Comparison of ENCODE assay signal across 32 cellular contexts in genomic region chr20:61771805-61772350, GRCh38.
"Had no signal": no experiment of that assay in that cellular context is flagged by ENCODE, and none has a peak within 500 bp of the region (broad histone marks: within the 10 kb centered on the region; RNA-seq: fewer than 3 reads in every experiment).

No MANE protein-coding gene starts in this region.

- H3K9me3 ChIP-seq: heart left ventricle, lower lobe of right lung, right atrium auricular region, testis, thyroid gland, upper lobe of right lung had no signal

- FAIRE-seq: islet of Langerhans, kidney, urothelium cell line had no signal

- H3K27me3 Mint-ChIP-seq: stimulated activated naive CD8-positive, alpha-beta T cell treated with anti-CD3 and anti-CD28 coated beads, Interleukin-15, amount 100 ng/mL, for 72 hours had no signal

- H3K9ac ChIP-seq: parathyroid adenoma had no signal

- H3K36me3 ChIP-seq: heart left ventricle, left lung, lower lobe of right lung, right atrium auricular region, thyroid gland, upper lobe of right lung had no signal

- H3K4me1 Mint-ChIP-seq: immature natural killer cell; naive thymus-derived CD8-positive, alpha-beta T cell; nephron; stimulated activated memory B cell treated with anti-CD40 and anti-IgM and Interleukin-4, amounts not matched to agents 10 μg/mL and 1 μg/mL and 100 μg/mL, for 72 hours; stimulated activated naive CD8-positive, alpha-beta T cell treated with anti-CD3 and anti-CD28 coated beads, Interleukin-15, amount 100 ng/mL, for 72 hours had no signal

- H3K4me3 Mint-ChIP-seq: immature natural killer cell; naive thymus-derived CD8-positive, alpha-beta T cell; nephron; neural crest cell; stimulated activated memory B cell treated with anti-CD40 and anti-IgM and Interleukin-4, amounts not matched to agents 10 μg/mL and 1 μg/mL and 100 μg/mL, for 72 hours; stimulated activated naive CD8-positive, alpha-beta T cell treated with anti-CD3 and anti-CD28 coated beads, Interleukin-15, amount 100 ng/mL, for 72 hours had no signal

- DNase-seq: heart left ventricle; hypothalamus; immature natural killer cell; kidney; left colon; left lung; lower lobe of right lung; mammary epithelial cell; mesendoderm; midbrain; naive thymus-derived CD8-positive, alpha-beta T cell; nucleus accumbens; stimulated activated CD4-positive, alpha-beta T cell treated with anti-CD3 and anti-CD28 coated beads, Interleukin-1b, Interleukin-23, amount 100 ng/mL, for 48 hours; stimulated activated CD4-positive, alpha-beta T cell treated with anti-CD3 and anti-CD28 coated beads, Interleukin-2, amount 100 ng/mL, for 48 hours; stimulated activated CD4-positive, alpha-beta T cell treated with anti-CD3 and anti-CD28 coated beads, Interleukin-4, amount 100 ng/mL, for 4 hours; stimulated activated CD8-positive, alpha-beta memory T cell treated with anti-CD3 and anti-CD28 coated beads, Interleukin-4, amount 100 ng/mL, for 48 hours; stimulated activated naive CD4-positive, alpha-beta T cell treated with Interleukin-2 at 50 U/mL for 16 hours; stimulated activated naive CD8-positive, alpha-beta T cell treated with anti-CD3 and anti-CD28 coated beads, Interleukin-15, amount 100 ng/mL, for 72 hours; substantia nigra; testis; thyroid gland; trophoblast cell; upper lobe of right lung had no signal

- H3K36me3 Mint-ChIP-seq: immature natural killer cell; stimulated activated memory B cell treated with anti-CD40 and anti-IgM and Interleukin-4, amounts not matched to agents 10 μg/mL and 1 μg/mL and 100 μg/mL, for 72 hours had no signal

- H3K4me3 ChIP-seq: heart left ventricle, left lung, lower lobe of right lung, right atrium auricular region, smooth muscle cell, testis, thyroid gland, upper lobe of right lung had no signal

- H3K9me3 Mint-ChIP-seq: naive thymus-derived CD8-positive, alpha-beta T cell; nephron; neural crest cell; stimulated activated memory B cell treated with anti-CD40 and anti-IgM and Interleukin-4, amounts not matched to agents 10 μg/mL and 1 μg/mL and 100 μg/mL, for 72 hours; stimulated activated naive CD8-positive, alpha-beta T cell treated with anti-CD3 and anti-CD28 coated beads, Interleukin-15, amount 100 ng/mL, for 72 hours had no signal

- H3K4me1 ChIP-seq: heart left ventricle, left lung, lower lobe of right lung, parathyroid adenoma, right atrium auricular region, testis, thyroid gland, upper lobe of right lung had no signal

- ATAC-seq: heart left ventricle; left colon; left lung; lower lobe of right lung; naive thymus-derived CD8-positive, alpha-beta T cell; stimulated activated memory B cell treated with anti-CD40 and anti-IgM and Interleukin-4, amounts not matched to agents 10 μg/mL and 1 μg/mL and 100 μg/mL, for 72 hours; stimulated activated naive CD8-positive, alpha-beta T cell treated with anti-CD3 and anti-CD28 coated beads, Interleukin-15, amount 100 ng/mL, for 72 hours; upper lobe of right lung had no signal

- H3K27ac ChIP-seq: heart left ventricle, left lung, lower lobe of right lung, parathyroid adenoma, right atrium auricular region, testis, thyroid gland, upper lobe of right lung had no signal

- H3K27ac Mint-ChIP-seq: immature natural killer cell; naive thymus-derived CD8-positive, alpha-beta T cell; nephron; progenitor cell of endocrine pancreas; stimulated activated memory B cell treated with anti-CD40 and anti-IgM and Interleukin-4, amounts not matched to agents 10 μg/mL and 1 μg/mL and 100 μg/mL, for 72 hours; stimulated activated naive CD8-positive, alpha-beta T cell treated with anti-CD3 and anti-CD28 coated beads, Interleukin-15, amount 100 ng/mL, for 72 hours had no signal

- H3K27me3 ChIP-seq: right atrium auricular region, testis, thyroid gland had no signal
